Comparison of ENCODE assay signal across 11 cellular contexts in the genomic region with DNA sequence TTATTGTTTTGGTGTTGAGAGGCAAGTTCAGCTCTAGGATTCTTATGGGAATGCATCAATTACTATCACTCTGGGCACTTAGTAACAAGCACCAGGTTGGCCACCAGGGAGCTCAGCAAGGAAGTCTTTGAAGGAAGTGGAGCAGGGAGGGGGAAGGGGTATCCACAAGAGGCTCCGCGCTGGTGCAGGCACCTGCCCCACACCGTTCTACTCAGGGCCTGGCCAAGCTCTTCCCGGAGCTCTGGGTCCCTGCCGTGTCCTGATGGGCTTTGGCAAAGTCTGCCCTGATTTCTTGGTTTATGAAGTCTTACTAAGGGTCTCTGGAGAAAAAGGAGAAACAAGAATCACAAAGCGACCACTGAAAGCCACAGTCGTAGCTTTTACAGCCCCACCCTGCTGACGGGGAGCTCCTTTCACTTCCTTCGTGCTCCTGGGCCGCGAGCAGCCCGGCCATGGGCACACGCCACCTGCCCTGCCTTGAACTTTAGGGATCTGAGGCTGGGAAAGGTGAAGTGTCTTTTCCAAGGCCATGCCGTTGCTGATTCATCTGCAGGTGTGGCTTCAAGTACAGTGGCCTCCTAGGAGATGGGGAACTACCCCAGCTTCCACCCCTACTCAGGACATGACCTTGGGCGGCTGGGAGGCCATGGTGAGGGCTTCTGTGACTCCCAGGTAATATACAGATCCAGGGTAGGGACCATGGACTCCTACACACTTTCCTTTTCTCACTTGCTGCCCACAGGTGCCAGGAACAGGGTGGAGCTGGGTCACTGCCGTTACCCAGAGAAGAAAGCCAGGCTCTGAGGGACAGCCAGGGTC. TPM values are rescaled to one million over a fixed set of nuclear protein-coding genes. Genes with fewer than 3 reads are reported as not detected.
DNase-seq lines count a peak whose midpoint lies in the region; ATAC-seq and TF ChIP-seq lines count a peak whose summit lies in the region.
"Had no signal": no experiment of that assay in that cellular context is flagged by ENCODE, and none has a peak within 500 bp of the region (broad histone marks: within the 10 kb centered on the region; RNA-seq: fewer than 3 reads in every experiment).

No MANE protein-coding gene starts in this region.

- H3K36me3 ChIP-seq in mucosa of descending colon (ENCODE audit: low read depth) (no peaks in the 10 kb centered on the region), right atrium auricular region (no peaks in the 10 kb centered on the region)
- H3K36me3 ChIP-seq: esophagus muscularis mucosa, suprapubic skin had no signal

- H3K9me3 ChIP-seq in mucosa of descending colon (no peaks in the 10 kb centered on the region), right atrium auricular region (no peaks in the 10 kb centered on the region)
- H3K9me3 ChIP-seq: esophagus muscularis mucosa, suprapubic skin had no signal

- H3K27me3 ChIP-seq in right atrium auricular region = no peaks in the 10 kb centered on the region
- H3K27me3 ChIP-seq: esophagus muscularis mucosa, suprapubic skin had no signal

- peak; percentile 34 for DNase-seq in NCI-H510A treated with DMSO at 0.1 percent for 48 hours (lab: John Stamatoyannopoulos, UW)
- DNase-seq in NCI-H510A (lab: John Stamatoyannopoulos, UW) = no peak
- DNase-seq in UCSD-AML1 (lab: John Stamatoyannopoulos, UW; ENCODE audit: unreplicated experiment) = peak; percentile 38
- peak in 1 of 3 donors; percentile 28 for DNase-seq in mucosa of descending colon
- no peak for DNase-seq in NCI-H1694 (lab: John Stamatoyannopoulos, UW)
- DNase-seq in right atrium auricular region (ENCODE audit: low spot score) = no peak
- DNase-seq in kidney tubule cell (ENCODE audit: low spot score) = no peak
- DNase-seq: NCI-H187 treated with DMSO at 0.1 percent for 48 hours had no signal

- peak; percentile 52 for ATAC-seq in GM21786 (IDR thresholded peaks at IDR 0.05; ENCODE audit: unreplicated experiment)
- peak; percentile 47 for ATAC-seq in mucosa of descending colon

- no peak for TF ChIP-seq CTCF in mucosa of descending colon (IDR thresholded peaks at IDR 0.05)
- no peak for TF ChIP-seq CTCF in right atrium auricular region (IDR thresholded peaks at IDR 0.05)

- intact Hi-C loops in mucosa of descending colon (cut with DNase I, micrococcal nuclease) = loop anchor here in 1 of 2 donors (10.0 kb wide), 1 partner anchor 132 kb away; no protein-coding TSS in a partner anchor

- H3K4me3 ChIP-seq in mucosa of descending colon = no peak overlapping the region
- H3K4me3 ChIP-seq in right atrium auricular region = no peak overlapping the region
- H3K4me3 ChIP-seq: esophagus muscularis mucosa, suprapubic skin had no signal

- H3K27ac ChIP-seq in right atrium auricular region = no peak overlapping the region
- H3K27ac ChIP-seq: esophagus muscularis mucosa, suprapubic skin had no signal

- no peaks in the 10 kb centered on the region for H3K4me1 ChIP-seq in mucosa of descending colon (ENCODE audit: low read depth)
- H3K4me1 ChIP-seq in right atrium auricular region = no peaks in the 10 kb centered on the region
- H3K4me1 ChIP-seq: esophagus muscularis mucosa, suprapubic skin had no signal

RNA-seq across cellular contexts. Expression of a gene that starts 15.9 kb away (rescaled TPM):
- 10 to 100 TPM; 10.4 to 20.3 (median 18.6) TPM for total RNA-seq in mucosa of descending colon
- 10 to 100 TPM; 37.9 to 56.0 TPM for total RNA-seq in right atrium auricular region

Comparison
In these comparisons a context has a peak if more than half of its experiments do, and no peak if none do; other contexts are left out.
1. DNase-seq: peak in NCI-H510A treated with DMSO at 0.1 percent for 48 hours (single experiment) and UCSD-AML1 (single experiment); none in NCI-H510A (single experiment), NCI-H1694 (single experiment), right atrium auricular region (single experiment) and kidney tubule cell (single experiment).